In genomic region chr9:114696814-114697544, GRCh38 we compare ENCODE assay signal across 8 cellular contexts. TPM values are rescaled to one million over a fixed set of nuclear protein-coding genes. Genes with fewer than 3 reads are reported as not detected.
DNase-seq lines count a peak whose midpoint lies in the region; ATAC-seq lines count a peak whose summit lies in the region.

No MANE protein-coding gene starts in this region.

- peaks cover 79% of the 10 kb centered on the region for H3K4me1 Mint-ChIP-seq in activated CD4-positive, alpha-beta T cell treated with anti-CD3 and anti-CD28 coated beads, Interleukin-2, amount 10 ng/mL, durations not matched to agents 24 days and 14 days

- peaks cover 3% of the 10 kb centered on the region for H3K9me3 Mint-ChIP-seq in activated CD4-positive, alpha-beta T cell treated with anti-CD3 and anti-CD28 coated beads, Interleukin-2, amount 10 ng/mL, durations not matched to agents 24 days and 14 days

- peak; percentile 92 for DNase-seq in activated CD4-positive, alpha-beta T cell treated with anti-CD3 and anti-CD28 coated beads, Interleukin-2, amount 10 ng/mL, durations not matched to agents 24 days and 14 days
- peak; percentile 37 for DNase-seq in stimulated activated CD4-positive, alpha-beta T cell treated with anti-CD3 and anti-CD28 coated beads, Interleukin-12 subunit alpha, Interleukin-12 subunit beta, amount 100 ng/mL, for 4 hours
- DNase-seq in head of caudate nucleus, result no peak
- DNase-seq in sciatic nerve (ENCODE audit: low spot score), result no peak
- no peak for DNase-seq in DMS 273 treated with DMSO at 0.1 percent for 48 hours (lab: John Stamatoyannopoulos, UW)
- no peak for DNase-seq in globus pallidus (ENCODE audit: low spot score)

- H3K36me3 Mint-ChIP-seq in activated CD4-positive, alpha-beta T cell treated with anti-CD3 and anti-CD28 coated beads, Interleukin-2, amount 10 ng/mL, durations not matched to agents 24 days and 14 days (ENCODE audit: low read depth), result peaks cover 21% of the 10 kb centered on the region

- H3K27me3 Mint-ChIP-seq in activated CD4-positive, alpha-beta T cell treated with anti-CD3 and anti-CD28 coated beads, Interleukin-2, amount 10 ng/mL, durations not matched to agents 24 days and 14 days, result no peaks in the 10 kb centered on the region

- peak overlapping the region; percentile 100 for H3K27ac Mint-ChIP-seq in activated CD4-positive, alpha-beta T cell treated with anti-CD3 and anti-CD28 coated beads, Interleukin-2, amount 10 ng/mL, durations not matched to agents 24 days and 14 days

- peak overlapping the region; percentile 79 for H3K4me3 Mint-ChIP-seq in activated CD4-positive, alpha-beta T cell treated with anti-CD3 and anti-CD28 coated beads, Interleukin-2, amount 10 ng/mL, durations not matched to agents 24 days and 14 days

- intact Hi-C loops in activated CD4-positive, alpha-beta T cell treated with anti-CD3 and anti-CD28 coated beads, Interleukin-2, amount 10 ng/mL, durations not matched to agents 24 days and 14 days (cut with micrococcal nuclease), result loop anchor here (1.0 to 5.0 kb wide), 4 partner anchors 40 to 310 kb away; partner anchors contain the start of gene AKNA
- intact Hi-C loops in head of caudate nucleus (cut with DNase I) (no loop called here), sciatic nerve (cut with DNase I) (no loop called here)

- ATAC-seq in GM18870 (IDR thresholded peaks at IDR 0.05; ENCODE audit: unreplicated experiment), result peak; percentile 65
- peak; percentile 70 for ATAC-seq in HG02885 (IDR thresholded peaks at IDR 0.05; ENCODE audit: poor library complexity, unreplicated experiment)
- ATAC-seq in sciatic nerve, result no peak

RNA-seq across cellular contexts. Expression of gene TEX48, which starts 15.0 kb away (rescaled TPM):
- 0.52 and 0.56 TPM in 2 replicates for total RNA-seq in activated CD4-positive, alpha-beta T cell treated with anti-CD3 and anti-CD28 coated beads, Interleukin-2, amount 10 ng/mL, durations not matched to agents 24 days and 14 days
- not detected for total RNA-seq in sciatic nerve

RNA-seq across cellular contexts. Expression of gene TEX53, which starts 39.4 kb away (rescaled TPM):
- total RNA-seq in activated CD4-positive, alpha-beta T cell treated with anti-CD3 and anti-CD28 coated beads, Interleukin-2, amount 10 ng/mL, durations not matched to agents 24 days and 14 days, result not detected in 2 replicates
- not detected for total RNA-seq in sciatic nerve

Comparison
In these comparisons a context has a peak if more than half of its experiments do, and no peak if none do; other contexts are left out.
1. DNase-seq: peak in activated CD4-positive, alpha-beta T cell treated with anti-CD3 and anti-CD28 coated beads, Interleukin-2, amount 10 ng/mL, durations not matched to agents 24 days and 14 days (single experiment) and stimulated activated CD4-positive, alpha-beta T cell treated with anti-CD3 and anti-CD28 coated beads, Interleukin-12 subunit alpha, Interleukin-12 subunit beta, amount 100 ng/mL, for 4 hours (single experiment); none in head of caudate nucleus (0 of 42), sciatic nerve (single experiment), DMS 273 treated with DMSO at 0.1 percent for 48 hours (single experiment) and globus pallidus (single experiment).